In genomic region chr11:28797536-28797935, GRCh38 we compare ENCODE assay signal across 29 cellular contexts.
"Had no signal": no experiment of that assay in that cellular context is flagged by ENCODE, and none has a peak within 500 bp of the region (broad histone marks: within the 10 kb centered on the region; RNA-seq: fewer than 3 reads in every experiment).

No MANE protein-coding gene starts in this region.

- H3K9me3 ChIP-seq: lower lobe of right lung, pancreas, prostate gland, stomach, testis, thyroid gland, transverse colon, upper lobe of left lung, vagina had no signal

- H3K27me3 ChIP-seq: left lung, pancreas, stomach, testis, thyroid gland, transverse colon, upper lobe of left lung, vagina had no signal

- H3K4me1 ChIP-seq: left lung, lower lobe of right lung, pancreas, prostate gland, stomach, testis, thyroid gland, transverse colon, upper lobe of left lung, vagina had no signal

- H3K27ac ChIP-seq: left lung, lower lobe of right lung, pancreas, prostate gland, skin epidermis, stomach, testis, thyroid gland, transverse colon, upper lobe of left lung, vagina had no signal

- DNase-seq: immature natural killer cell; kidney; left colon; left lung; lower lobe of right lung; mammary epithelial cell; mesenchymal stem cell; naive thymus-derived CD8-positive, alpha-beta T cell; nucleus accumbens; pancreas; posterior cingulate gyrus; retina; right cardiac atrium; stimulated activated CD4-positive, alpha-beta T cell treated with anti-CD3 and anti-CD28 coated beads, Interleukin-12 subunit alpha, Interleukin-12 subunit beta, amount 100 ng/mL, for 4 hours; stimulated activated CD4-positive, alpha-beta T cell treated with anti-CD3 and anti-CD28 coated beads, Interleukin-15, amount 100 ng/mL, for 24 hours; stimulated activated CD4-positive, alpha-beta T cell treated with anti-CD3 and anti-CD28 coated beads, Interleukin-2, amount 100 ng/mL, for 24 hours; stimulated activated CD4-positive, alpha-beta T cell treated with anti-CD3 and anti-CD28 coated beads, Interleukin-4, amount 100 ng/mL, for 1 hour; stimulated activated naive B cell treated with anti-CD40 and anti-IgM and Interleukin-4, amounts not matched to agents 10 μg/mL and 1 μg/mL and 100 μg/mL, for 72 hours; stimulated activated naive CD8-positive, alpha-beta T cell treated with anti-CD3 and anti-CD28 coated beads, Interleukin-15, Interleukin-2, amounts not matched to agents 100 U/mL and 50 U/mL, for 24 hours; stomach; testis; thyroid gland; transverse colon; upper lobe of left lung had no signal

- ATAC-seq: left colon; left lung; lower lobe of right lung; naive thymus-derived CD8-positive, alpha-beta T cell; pancreas; right cardiac atrium; sciatic nerve; stimulated activated naive B cell treated with anti-CD40 and anti-IgM and Interleukin-4, amounts not matched to agents 10 μg/mL and 1 μg/mL and 100 μg/mL, for 72 hours; stimulated activated naive CD8-positive, alpha-beta T cell treated with anti-CD3 and anti-CD28 coated beads, Interleukin-15, Interleukin-2, amounts not matched to agents 100 U/mL and 50 U/mL, for 24 hours had no signal

- FAIRE-seq: islet of Langerhans, kidney, pancreas had no signal

- H3K4me3 ChIP-seq: left lung, lower lobe of right lung, pancreas, prostate gland, skin epidermis, stomach, testis, thyroid gland, transverse colon, upper lobe of left lung, vagina had no signal

- H3K36me3 ChIP-seq: left lung, lower lobe of right lung, pancreas, prostate gland, stomach, thyroid gland, transverse colon, upper lobe of left lung, vagina had no signal
